ENCODE assay signal across 8 cellular contexts in genomic region chr19:2977001-2977685, GRCh38. TPM values are rescaled to one million over a fixed set of nuclear protein-coding genes. Genes with fewer than 3 reads are reported as not detected.
DNase-seq lines count a peak whose midpoint lies in the region; ATAC-seq and TF ChIP-seq lines count a peak whose summit lies in the region.

Gene TLE6 (plus strand): TSS chr19:2977564. CDS start chr19:2978234, 670 bp downstream.

- no peaks in the 10 kb centered on the region for H3K36me3 ChIP-seq in uterus

- H3K27ac ChIP-seq in right cardiac atrium (ENCODE audit: low read length) (peak within 1 kb of the TSS; percentile 66), uterus (peak within 1 kb of the TSS; percentile 20 to 67)

- no peak for TF ChIP-seq CTCF in uterus (IDR thresholded peaks at IDR 0.05)

- H3K9me3 Mint-ChIP-seq in T-helper 1 cell treated with Interleukin-12 subunit alpha and Interleukin-12 subunit beta and Interleukin-4 antibody, amounts not matched to agents 30 μg/mL and 1 μg/mL, for 36 hours = no peaks in the 10 kb centered on the region

- DNase-seq in NCI-H1694 (lab: John Stamatoyannopoulos, UW) (peak; percentile 90), amygdala (lab: John Stamatoyannopoulos, UW) (peak in 55 of 56 donors; percentile 39 to 97 (median 87)), right cardiac atrium (peak; percentile 98 to 99 (median 99)), pulmonary artery endothelial cell (ENCODE audit: low read depth, low spot score) (peak; percentile 76), uterus (peak; percentile 95 to 96)

- H3K4me1 Mint-ChIP-seq in T-helper 1 cell treated with Interleukin-12 subunit alpha and Interleukin-12 subunit beta and Interleukin-4 antibody, amounts not matched to agents 30 μg/mL and 1 μg/mL, for 36 hours (ENCODE audit: low read depth) = peaks cover 11% of the 10 kb centered on the region

- H3K4me1 ChIP-seq in right cardiac atrium (ENCODE audit: control insufficient read depth, insufficient read depth, low read length) (peaks cover 2% of the 10 kb centered on the region), uterus (peaks cover 16 to 26% of the 10 kb centered on the region in 2 donors)

- no peak for TF ChIP-seq POLR2A in uterus (IDR thresholded peaks at IDR 0.05)

- H3K27me3 ChIP-seq in right cardiac atrium (ENCODE audit: control insufficient read depth, insufficient read depth) (no peaks in the 10 kb centered on the region), uterus (no peaks in the 10 kb centered on the region)

- H3K4me3 Mint-ChIP-seq in T-helper 1 cell treated with Interleukin-12 subunit alpha and Interleukin-12 subunit beta and Interleukin-4 antibody, amounts not matched to agents 30 μg/mL and 1 μg/mL, for 36 hours = peak within 1 kb of the TSS; percentile 89

- WGBS in right cardiac atrium = under 1% methylated on average over 50 of the region's 50 CpGs

- ATAC-seq in GM18499 (IDR thresholded peaks at IDR 0.05; ENCODE audit: insufficient read depth, unreplicated experiment) (peak; percentile 48), HG02885 (IDR thresholded peaks at IDR 0.05; ENCODE audit: poor library complexity, unreplicated experiment) (peak; percentile 98), right cardiac atrium (peak; percentile 93)

- intact Hi-C loops in right cardiac atrium (cut with DNase I) (loop anchor here in 1 of 4 donors (5.0 kb wide), 1 partner anchor 55 kb away; no protein-coding TSS in a partner anchor), uterus (cut with DNase I; ENCODE audit: low total_unique reads) (loop anchor here (5.0 kb wide), 1 partner anchor 55 kb away; no protein-coding TSS in a partner anchor)

- H3K4me3 ChIP-seq in right cardiac atrium (ENCODE audit: low read length) = peak within 1 kb of the TSS; percentile 28
- H3K4me3 ChIP-seq in uterus = peak within 1 kb of the TSS; percentile 25 to 34

- peak within 1 kb of the TSS; percentile 84 for H3K27ac Mint-ChIP-seq in T-helper 1 cell treated with Interleukin-12 subunit alpha and Interleukin-12 subunit beta and Interleukin-4 antibody, amounts not matched to agents 30 μg/mL and 1 μg/mL, for 36 hours

- peaks cover 11% of the 10 kb centered on the region for H3K27me3 Mint-ChIP-seq in T-helper 1 cell treated with Interleukin-12 subunit alpha and Interleukin-12 subunit beta and Interleukin-4 antibody, amounts not matched to agents 30 μg/mL and 1 μg/mL, for 36 hours (ENCODE audit: low read depth)

- no peaks in the 10 kb centered on the region for H3K9me3 ChIP-seq in right cardiac atrium (ENCODE audit: control insufficient read depth, low read length)
- no peaks in the 10 kb centered on the region for H3K9me3 ChIP-seq in uterus

- no peaks in the 10 kb centered on the region for H3K36me3 Mint-ChIP-seq in T-helper 1 cell treated with Interleukin-12 subunit alpha and Interleukin-12 subunit beta and Interleukin-4 antibody, amounts not matched to agents 30 μg/mL and 1 μg/mL, for 36 hours (ENCODE audit: low read depth)

RNA-seq across cellular contexts. Expression of gene TLE6, which starts in this region (rescaled TPM):
- 1 to 10 TPM in 2 of 4 donors, under 1 TPM in 2; 0.28 to 2.2 (median 1.2) TPM for total RNA-seq in right cardiac atrium
- 2.1 TPM for polyA plus RNA-seq in right cardiac atrium
- total RNA-seq in pulmonary artery endothelial cell = 1.9 and 3.4 TPM in 2 replicates
- 1 to 10 TPM in 2 of 4 donors, under 1 TPM in 1, not detected in 1; 0.46 to 3.5 (median 1.1) TPM for total RNA-seq in uterus

Comparison
In these comparisons a context has a peak if more than half of its experiments do, and no peak if none do; other contexts are left out.
1. Peak in every context shown above with its lines: DNase-seq, ATAC-seq, H3K4me3 ChIP-seq and H3K27ac ChIP-seq.
2. ATAC-seq: peak in every context shown above with its lines; median percentile 98 in HG02885; 93 in right cardiac atrium; 48 in GM18499.